ENCODE assay signal across 21 cellular contexts in genomic region chr1:204476563-204476962, GRCh38. TPM values are rescaled to one million over a fixed set of nuclear protein-coding genes. Genes with fewer than 3 reads are reported as not detected.
DNase-seq lines count a peak whose midpoint lies in the region; ATAC-seq and TF ChIP-seq lines count a peak whose summit lies in the region.
"Had no signal": no experiment of that assay in that cellular context is flagged by ENCODE, and none has a peak within 500 bp of the region (broad histone marks: within the 10 kb centered on the region; RNA-seq: fewer than 3 reads in every experiment).

No MANE protein-coding gene starts in this region.

- WGBS in upper lobe of left lung, 2 donors = 72 to 80% methylated on average over 5 of the region's 5 CpGs
- WGBS in mesenchymal stem cell = 75% methylated on average over 5 of the region's 5 CpGs

- no TSS peak for BruUV-seq in PC-3 (replicated peaks; lab: Mats Ljungman, UMichigan)

- peaks cover 7% of the 10 kb centered on the region for H3K79me1 ChIP-seq in mesenchymal stem cell (replicated peaks; ENCODE audit: low read length, poor library complexity, severe bottlenecking)

- no peak overlapping the region for H4K91ac ChIP-seq in mesenchymal stem cell (ENCODE audit: low read length)

- no peak overlapping the region for H3K4me3 ChIP-seq in cardiac muscle cell
- H3K4me3 ChIP-seq in PC-3 (ENCODE audit: low read length) = no peak overlapping the region
- no peak overlapping the region for H3K4me3 ChIP-seq in upper lobe of left lung
- H3K4me3 ChIP-seq in mesenchymal stem cell (ENCODE audit: insufficient read depth in 1 of 2, low read depth in 1 of 2, low read length in 2 of 2) = no peak overlapping the region
- H3K4me3 ChIP-seq: gastrocnemius medialis, MG63, SK-N-MC had no signal

- H3K4me1 ChIP-seq in cardiac muscle cell (ENCODE audit: low read depth) = peaks cover 34% of the 10 kb centered on the region
- H3K4me1 ChIP-seq in PC-3 (ENCODE audit: insufficient read depth, low read length) = peaks cover 14% of the 10 kb centered on the region
- H3K4me1 ChIP-seq in upper lobe of left lung = peaks cover 55 to 61% (median 58%) of the 10 kb centered on the region in 4 donors
- H3K4me1 ChIP-seq in mesenchymal stem cell (ENCODE audit: control insufficient read depth, insufficient read depth, low read depth, low read length) = peaks cover 9% of the 10 kb centered on the region

- no peaks in the 10 kb centered on the region for H3K27me3 ChIP-seq in cardiac muscle cell
- no peaks in the 10 kb centered on the region for H3K27me3 ChIP-seq in PC-3 (ENCODE audit: low read length)
- H3K27me3 ChIP-seq in layer of hippocampus (ENCODE audit: control insufficient read depth, insufficient read depth, low read length) = no peaks in the 10 kb centered on the region
- no peaks in the 10 kb centered on the region for H3K27me3 ChIP-seq in upper lobe of left lung
- H3K27me3 ChIP-seq in mesenchymal stem cell (ENCODE audit: control insufficient read depth in 1 of 2, insufficient read depth in 1 of 2, low read length in 2 of 2) = peaks cover 19 to 56% of the 10 kb centered on the region in 2 experiments
- H3K27me3 ChIP-seq: gastrocnemius medialis, MG63 had no signal

- intact Hi-C loops in Right ventricle myocardium inferior (cut with DNase I) = no loop called here
- intact Hi-C loops in PC-3 (cut with micrococcal nuclease) = no loop called here

- peaks cover 15% of the 10 kb centered on the region; the same call in 1 of the 2 replicates for H4K20me1 ChIP-seq in PC-3 (ENCODE audit: low read length)

- H2AK5ac ChIP-seq in mesenchymal stem cell (ENCODE audit: low read length, severe bottlenecking) = no peak overlapping the region

- H3K36me3 ChIP-seq in cardiac muscle cell = no peaks in the 10 kb centered on the region
- 0 out of 2 replicates have a peak, but pooled peaks cover 4% of the 10 kb centered on the region for H3K36me3 ChIP-seq in PC-3 (ENCODE audit: low read depth, low read length)
- no peaks in the 10 kb centered on the region for H3K36me3 ChIP-seq in upper lobe of left lung
- H3K36me3 ChIP-seq in mesenchymal stem cell (ENCODE audit: control insufficient read depth in 1 of 2, insufficient read depth in 2 of 2, low read depth in 1 of 2, low read length in 2 of 2) = no peaks in the 10 kb centered on the region
- H3K36me3 ChIP-seq: gastrocnemius medialis, MG63 had no signal

- no peak overlapping the region for H4K8ac ChIP-seq in mesenchymal stem cell (ENCODE audit: low read length)

- no peak for ATAC-seq in Right ventricle myocardium inferior
- ATAC-seq in PC-3 = no peak
- no peak for ATAC-seq in upper lobe of left lung (ENCODE audit: low FRiP score in 2 of 2)
- ATAC-seq: naive thymus-derived CD4-positive, alpha-beta T cell; Panc1 had no signal

- no peak overlapping the region for H3K23ac ChIP-seq in mesenchymal stem cell (ENCODE audit: low read length in 2 of 2)

- TF ChIP-seq CTCF in cardiac muscle cell (IDR thresholded peaks at IDR 0.05; ENCODE audit: low read depth, low read length) = no peak
- peak; percentile 35 for TF ChIP-seq CTCF in PC-3 (conservative IDR thresholded peaks at IDR 0.05; ENCODE audit: low read depth, low read length)
- TF ChIP-seq CTCF in upper lobe of left lung (IDR thresholded peaks at IDR 0.05) = no peak

- no peaks in the 10 kb centered on the region for H3F3A ChIP-seq in PC-3 (ENCODE audit: low read length, unreplicated experiment)

- POLR2A ChIA-PET in PC-3 (lab: Charles Lee; ENCODE audit: unreplicated experiment) = no interaction called here

- no peak for TF ChIP-seq EP300 in upper lobe of left lung (IDR thresholded peaks at IDR 0.05)

- peak overlapping the region; percentile 76 for H3K27ac ChIP-seq in cardiac muscle cell
- H3K27ac ChIP-seq in PC-3 (ENCODE audit: low read length) = no peak overlapping the region
- H3K27ac ChIP-seq in layer of hippocampus (ENCODE audit: low read depth, low read length) = peak overlapping the region; percentile 89
- H3K27ac ChIP-seq in upper lobe of left lung = peak overlapping the region in 3 of 4 donors; percentile 0 to 58 (median 32)
- no peak overlapping the region for H3K27ac ChIP-seq in mesenchymal stem cell (ENCODE audit: low read length, poor library complexity, severe bottlenecking)
- H3K27ac ChIP-seq: SK-N-MC had no signal

- CTCF ChIA-PET in PC-3 (lab: Charles Lee) = no interaction called here

- H3K79me2 ChIP-seq in PC-3 (ENCODE audit: low read length) = peaks cover 25% of the 10 kb centered on the region; the same call in 1 of the 2 replicates

- H3K14ac ChIP-seq in mesenchymal stem cell (ENCODE audit: low read length in 2 of 2) = no peak overlapping the region

- H2BK5ac ChIP-seq in mesenchymal stem cell (ENCODE audit: low read depth, low read length, poor library complexity, severe bottlenecking) = no peak overlapping the region

- H2BK120ac ChIP-seq in mesenchymal stem cell (ENCODE audit: low read depth, low read length) = no peak overlapping the region

- H2AFZ ChIP-seq in PC-3 (ENCODE audit: low read length) (no peak overlapping the region), mesenchymal stem cell (ENCODE audit: low read depth, low read length) (no peak overlapping the region)

- H3K9me3 ChIP-seq in cardiac muscle cell (ENCODE audit: low read depth) (no peaks in the 10 kb centered on the region), PC-3 (ENCODE audit: low read length) (no peaks in the 10 kb centered on the region), upper lobe of left lung (no peaks in the 10 kb centered on the region), mesenchymal stem cell (ENCODE audit: control insufficient read depth, low read length) (no peaks in the 10 kb centered on the region)
- H3K9me3 ChIP-seq: gastrocnemius medialis, MG63 had no signal

- DNase-seq in cardiac muscle cell (ENCODE audit: low read depth in 1 of 2, low spot score in 1 of 2) (no peak), Right ventricle myocardium inferior (ENCODE audit: missing footprints) (no peak), PC-3 (no peak), upper lobe of left lung (no peak), mesenchymal stem cell (no peak), NCI-H226 (no peak)
- DNase-seq in stimulated activated CD4-positive, alpha-beta T cell treated with anti-CD3 and anti-CD28 coated beads, Interleukin-2, amount 100 ng/mL, for 24 hours = no peak
- DNase-seq: 8988T; activated CD4-positive, alpha-beta T cell treated with anti-CD3 and anti-CD28 coated beads, Interleukin-2, amount 10 ng/mL, durations not matched to agents 24 days and 14 days; activated naive CD4-positive, alpha-beta T cell treated with anti-CD3 and anti-CD28 coated beads, Interleukin-2, amount 10 ng/mL, durations not matched to agents 7 days and 5 days; CD4-positive, CD25-positive, alpha-beta regulatory T cell; erythroblast; gastrocnemius medialis; MG63; naive thymus-derived CD4-positive, alpha-beta T cell; NCI-H1694 treated with DMSO at 0.1 percent for 48 hours; NCI-H524 treated with DMSO at 0.1 percent for 48 hours; T1000 had no signal

- no peak overlapping the region for H2BK15ac ChIP-seq in mesenchymal stem cell (ENCODE audit: low read depth, poor library complexity, severe bottlenecking)

- H3K9ac ChIP-seq in PC-3 (ENCODE audit: low read length) (no peak overlapping the region), mesenchymal stem cell (ENCODE audit: low read length) (no peak overlapping the region)

- H3K4ac ChIP-seq in mesenchymal stem cell (ENCODE audit: low read depth in 1 of 2, low read length in 2 of 2) = no peak overlapping the region

- no peak overlapping the region for H2BK12ac ChIP-seq in mesenchymal stem cell (ENCODE audit: low read length in 2 of 2)

- no peak overlapping the region for H3K4me2 ChIP-seq in PC-3 (ENCODE audit: low read length)
- no peak overlapping the region for H3K4me2 ChIP-seq in mesenchymal stem cell (ENCODE audit: low read length, poor library complexity, severe bottlenecking)

- H3K9me2 ChIP-seq in PC-3 (replicated peaks; ENCODE audit: low read length) = no peaks in the 10 kb centered on the region

- no peak overlapping the region for H3K18ac ChIP-seq in mesenchymal stem cell (ENCODE audit: low read depth in 1 of 2, low read length in 2 of 2)

- no peak for TF ChIP-seq POLR2A in upper lobe of left lung (IDR thresholded peaks at IDR 0.05)

RNA-seq across cellular contexts. Expression of gene PIK3C2B, which starts 18.0 kb away (rescaled TPM):
- total RNA-seq in cardiac muscle cell (23.3 and 36.1 TPM in 2 replicates), Right ventricle myocardium inferior (22.7 TPM), PC-3 (2014; rRNA removed) (34.7 and 35.3 TPM in 2 replicates), upper lobe of left lung (10 to 100 TPM; 14.1 to 84.9 (median 39.9) TPM)
- polyA plus RNA-seq in cardiac muscle cell = 10.4 and 11.2 TPM in 2 replicates
- polyA plus RNA-seq in mesenchymal stem cell (2013, experiment 1 of 2) = 3.7 TPM
- 3.8 TPM for polyA plus RNA-seq in mesenchymal stem cell (2013, experiment 2 of 2)

RNA-seq across cellular contexts. Expression of gene MDM4, which starts 39.6 kb away (rescaled TPM):
- 38.6 and 62.0 TPM in 2 replicates for total RNA-seq in cardiac muscle cell
- polyA plus RNA-seq in cardiac muscle cell = 22.5 and 30.8 TPM in 2 replicates
- total RNA-seq in Right ventricle myocardium inferior = 28.6 TPM
- 36.3 and 55.7 TPM in 2 replicates for total RNA-seq in PC-3 (2014; rRNA removed)
- 100 to 1,000 TPM in 2 of 6 donors, 10 to 100 TPM in 4; 40.0 to 167 (median 69.2) TPM for total RNA-seq in upper lobe of left lung
- polyA plus RNA-seq in mesenchymal stem cell (2013, experiment 1 of 2) = 10.6 TPM
- polyA plus RNA-seq in mesenchymal stem cell (2013, experiment 2 of 2) = 9.5 TPM

Comparison
In these comparisons a context has a peak if more than half of its experiments do, and no peak if none do; other contexts are left out.
1. H3K27ac ChIP-seq: peak in cardiac muscle cell (single experiment), layer of hippocampus (single experiment) and upper lobe of left lung (3 of 4); none in PC-3 (single experiment) and mesenchymal stem cell (single experiment).